1 cellular context compared by ENCODE assay signal in the genomic region with DNA sequence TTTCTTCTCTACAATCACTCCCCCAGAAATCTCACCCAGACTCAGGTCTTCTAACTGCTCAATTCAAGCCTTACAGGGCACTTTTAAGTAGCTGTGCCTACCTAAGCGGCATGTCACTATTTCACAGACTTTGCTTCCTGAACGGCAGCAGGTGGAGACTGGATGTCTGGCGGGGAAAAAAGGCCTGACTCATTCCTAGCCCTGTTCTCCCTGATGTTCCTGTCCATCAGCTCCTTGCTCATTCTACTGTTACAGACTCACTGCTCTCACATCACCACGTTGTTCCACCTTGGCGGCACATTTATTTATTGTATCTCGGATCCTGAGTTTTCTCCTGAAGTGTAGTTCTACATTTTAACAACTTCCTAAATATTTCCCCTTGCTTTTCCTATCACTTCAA.
TF ChIP-seq lines count a peak whose summit lies in the region.

No MANE protein-coding gene starts in this region.

TF ChIP-seq in HCT116, 20 proteins besides CTCF, POLR2A, EP300 and RAD21 (continued from another document):
- TF ChIP-seq POLR2AphosphoS5 (IDR thresholded peaks at IDR 0.05; ENCODE audit: low read depth, low read length) (no peak), ELF1 (IDR thresholded peaks at IDR 0.05; ENCODE audit: borderline replicate concordance, low read depth) (no peak), ZNF274 (IDR thresholded peaks at IDR 0.05; ENCODE audit: low read depth, low read length) (no peak), EZH2 (IDR thresholded peaks at IDR 0.05) (no peak)
- TF ChIP-seq, protein P1, sequence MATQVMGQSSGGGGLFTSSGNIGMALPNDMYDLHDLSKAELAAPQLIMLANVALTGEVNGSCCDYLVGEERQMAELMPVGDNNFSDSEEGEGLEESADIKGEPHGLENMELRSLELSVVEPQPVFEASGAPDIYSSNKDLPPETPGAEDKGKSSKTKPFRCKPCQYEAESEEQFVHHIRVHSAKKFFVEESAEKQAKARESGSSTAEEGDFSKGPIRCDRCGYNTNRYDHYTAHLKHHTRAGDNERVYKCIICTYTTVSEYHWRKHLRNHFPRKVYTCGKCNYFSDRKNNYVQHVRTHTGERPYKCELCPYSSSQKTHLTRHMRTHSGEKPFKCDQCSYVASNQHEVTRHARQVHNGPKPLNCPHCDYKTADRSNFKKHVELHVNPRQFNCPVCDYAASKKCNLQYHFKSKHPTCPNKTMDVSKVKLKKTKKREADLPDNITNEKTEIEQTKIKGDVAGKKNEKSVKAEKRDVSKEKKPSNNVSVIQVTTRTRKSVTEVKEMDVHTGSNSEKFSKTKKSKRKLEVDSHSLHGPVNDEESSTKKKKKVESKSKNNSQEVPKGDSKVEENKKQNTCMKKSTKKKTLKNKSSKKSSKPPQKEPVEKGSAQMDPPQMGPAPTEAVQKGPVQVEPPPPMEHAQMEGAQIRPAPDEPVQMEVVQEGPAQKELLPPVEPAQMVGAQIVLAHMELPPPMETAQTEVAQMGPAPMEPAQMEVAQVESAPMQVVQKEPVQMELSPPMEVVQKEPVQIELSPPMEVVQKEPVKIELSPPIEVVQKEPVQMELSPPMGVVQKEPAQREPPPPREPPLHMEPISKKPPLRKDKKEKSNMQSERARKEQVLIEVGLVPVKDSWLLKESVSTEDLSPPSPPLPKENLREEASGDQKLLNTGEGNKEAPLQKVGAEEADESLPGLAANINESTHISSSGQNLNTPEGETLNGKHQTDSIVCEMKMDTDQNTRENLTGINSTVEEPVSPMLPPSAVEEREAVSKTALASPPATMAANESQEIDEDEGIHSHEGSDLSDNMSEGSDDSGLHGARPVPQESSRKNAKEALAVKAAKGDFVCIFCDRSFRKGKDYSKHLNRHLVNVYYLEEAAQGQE (IDR thresholded peaks at IDR 0.05; ENCODE audit: low read depth), result no peak
- TF ChIP-seq, protein P2, sequence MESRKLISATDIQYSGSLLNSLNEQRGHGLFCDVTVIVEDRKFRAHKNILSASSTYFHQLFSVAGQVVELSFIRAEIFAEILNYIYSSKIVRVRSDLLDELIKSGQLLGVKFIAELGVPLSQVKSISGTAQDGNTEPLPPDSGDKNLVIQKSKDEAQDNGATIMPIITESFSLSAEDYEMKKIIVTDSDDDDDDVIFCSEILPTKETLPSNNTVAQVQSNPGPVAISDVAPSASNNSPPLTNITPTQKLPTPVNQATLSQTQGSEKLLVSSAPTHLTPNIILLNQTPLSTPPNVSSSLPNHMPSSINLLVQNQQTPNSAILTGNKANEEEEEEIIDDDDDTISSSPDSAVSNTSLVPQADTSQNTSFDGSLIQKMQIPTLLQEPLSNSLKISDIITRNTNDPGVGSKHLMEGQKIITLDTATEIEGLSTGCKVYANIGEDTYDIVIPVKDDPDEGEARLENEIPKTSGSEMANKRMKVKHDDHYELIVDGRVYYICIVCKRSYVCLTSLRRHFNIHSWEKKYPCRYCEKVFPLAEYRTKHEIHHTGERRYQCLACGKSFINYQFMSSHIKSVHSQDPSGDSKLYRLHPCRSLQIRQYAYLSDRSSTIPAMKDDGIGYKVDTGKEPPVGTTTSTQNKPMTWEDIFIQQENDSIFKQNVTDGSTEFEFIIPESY (IDR thresholded peaks at IDR 0.05; ENCODE audit: extremely low read depth, insufficient replicate concordance, low read length), result no peak
TF ChIP-seq in HCT116: peak in this region for 7.
